In genomic region chr19:3572132-3572854, GRCh38 we compare ENCODE assay signal across 8 cellular contexts. TPM values are rescaled to one million over a fixed set of nuclear protein-coding genes. Genes with fewer than 3 reads are reported as not detected.
A peak's percentile ranks its signal among the peaks of the same experiment; 100 is the strongest.
DNase-seq lines count a peak whose midpoint lies in the region; ATAC-seq and TF ChIP-seq lines count a peak whose summit lies in the region.

No MANE protein-coding gene starts in this region.

- H3K36me3 ChIP-seq in Loucy (ENCODE audit: insufficient read depth, low read length): peaks cover 7% of the 10 kb centered on the region; the same call in 1 of the 2 replicates

- H2AFZ ChIP-seq in H9 (ENCODE audit: low read length) (no peak overlapping the region), Loucy (ENCODE audit: low read length) (peak overlapping the region; percentile 64)

- no peak overlapping the region for H2AK5ac ChIP-seq in H9 (ENCODE audit: insufficient read length, low read length)

- H3K23me2 ChIP-seq in H9 (ENCODE audit: insufficient read length, low read depth, low read length, poor library complexity, severe bottlenecking): peaks cover 6% of the 10 kb centered on the region

- no peak overlapping the region for H3K18ac ChIP-seq in H9 (ENCODE audit: insufficient read length, low read depth, low read length)

- H3K23ac ChIP-seq in H9 (ENCODE audit: insufficient read length, low read depth, low read length): no peak overlapping the region

- no peaks in the 10 kb centered on the region for H3K79me1 ChIP-seq in H9 (ENCODE audit: insufficient read depth, low read depth, low read length, poor library complexity, severe bottlenecking)

- H3F3A ChIP-seq in Loucy (ENCODE audit: low read depth): no peaks in the 10 kb centered on the region

- H3K9ac ChIP-seq in H9 (ENCODE audit: extremely low read depth, insufficient read length, low read length): no peak overlapping the region
- H3K9ac ChIP-seq in Loucy (ENCODE audit: low read depth, low read length, poor library complexity, severe bottlenecking): peak overlapping the region; percentile 49

- peaks cover 13 to 24% of the 10 kb centered on the region in 2 experiments for H3K4me1 Mint-ChIP-seq in H9
- H3K4me1 Mint-ChIP-seq in natural killer cell: peaks cover 7 to 25% of the 10 kb centered on the region in 2 donors
- peaks cover 21 to 31% of the 10 kb centered on the region in 2 donors for H3K4me1 Mint-ChIP-seq in stimulated activated naive B cell treated with anti-CD40 and anti-IgM and Interleukin-4, amounts not matched to agents 10 μg/mL and 1 μg/mL and 100 μg/mL, for 72 hours

- H3K9me2 ChIP-seq in Loucy (replicated peaks; ENCODE audit: low read depth, low read length): no peaks in the 10 kb centered on the region

- H3K4me3 ChIP-seq in Loucy (ENCODE audit: low read length, poor library complexity, severe bottlenecking): peak overlapping the region; percentile 69

- no peak overlapping the region for H4K91ac ChIP-seq in H9 (ENCODE audit: insufficient read length, low read depth, low read length)

- H3K79me2 ChIP-seq in H9 (ENCODE audit: insufficient read depth, low read length) (no peaks in the 10 kb centered on the region), Loucy (ENCODE audit: insufficient read depth, low read length) (peaks cover 9% of the 10 kb centered on the region)

- CTCF ChIA-PET in RWPE1 (lab: Yijun Ruan, JAX): no interaction called here

- no peaks in the 10 kb centered on the region for H4K20me1 ChIP-seq in H9 (ENCODE audit: control insufficient read depth, insufficient read depth, insufficient read length)
- H4K20me1 ChIP-seq in Loucy (ENCODE audit: insufficient read depth, low read length, poor library complexity, severe bottlenecking): peaks cover 22% of the 10 kb centered on the region

- H3K27ac ChIP-seq in H9 (ENCODE audit: insufficient read length, low read depth, low read length) (no peak overlapping the region), RWPE1 (peak overlapping the region; percentile 81)

- no peak overlapping the region for H4K8ac ChIP-seq in H9 (replicated peaks; ENCODE audit: insufficient read length, low read depth, low read length)

- H3K4me2 ChIP-seq in H9 (ENCODE audit: insufficient read depth, insufficient read length, low read length) (peak overlapping the region; percentile 66), Loucy (ENCODE audit: low read depth, low read length, poor library complexity, severe bottlenecking) (peak overlapping the region; percentile 82)

- H4K5ac ChIP-seq in H9 (ENCODE audit: insufficient read length, low read depth, low read length): no peak overlapping the region

- peaks cover 6% of the 10 kb centered on the region for H3K27me3 Mint-ChIP-seq in H9 (ENCODE audit: low read depth)
- no peaks in the 10 kb centered on the region for H3K27me3 Mint-ChIP-seq in natural killer cell (ENCODE audit: low read depth in 2 of 2)
- no peaks in the 10 kb centered on the region for H3K27me3 Mint-ChIP-seq in stimulated activated naive B cell treated with anti-CD40 and anti-IgM and Interleukin-4, amounts not matched to agents 10 μg/mL and 1 μg/mL and 100 μg/mL, for 72 hours

- peak; percentile 93 to 99 (median 94) for ATAC-seq in natural killer cell
- peak; percentile 93 to 96 for ATAC-seq in stimulated activated naive B cell treated with anti-CD40 and anti-IgM and Interleukin-4, amounts not matched to agents 10 μg/mL and 1 μg/mL and 100 μg/mL, for 72 hours (replicated peaks)

- no peaks in the 10 kb centered on the region; a peak in 1 of 5 replicates for H3K9me3 Mint-ChIP-seq in H9
- H3K9me3 Mint-ChIP-seq in natural killer cell: no peaks in the 10 kb centered on the region
- H3K9me3 Mint-ChIP-seq in stimulated activated naive B cell treated with anti-CD40 and anti-IgM and Interleukin-4, amounts not matched to agents 10 μg/mL and 1 μg/mL and 100 μg/mL, for 72 hours: peaks cover 0 to 2% of the 10 kb centered on the region in 2 donors

- DNase-seq in Daoy (ENCODE audit: low read depth): peak; percentile 100
- peak; percentile 100 for DNase-seq in H9
- peak; percentile 93 for DNase-seq in RWPE1 (ENCODE audit: low spot score)
- DNase-seq in activated T-helper 9 cell treated with anti-CD3 and anti-CD28 coated beads, Interleukin-2, amount 50 U/mL, for 16 hours (ENCODE audit: low read depth): peak; percentile 100
- DNase-seq in fibroblast of peridontal ligament (ENCODE audit: extremely low read depth): peak; percentile 99
- peak; percentile 98 for DNase-seq in natural killer cell
- peak; percentile 99 for DNase-seq in stimulated activated naive B cell treated with anti-CD40 and anti-IgM and Interleukin-4, amounts not matched to agents 10 μg/mL and 1 μg/mL and 100 μg/mL, for 72 hours

- H2BK5ac ChIP-seq in H9 (ENCODE audit: insufficient read length, low read length): no peak overlapping the region

- H3K56ac ChIP-seq in H9 (ENCODE audit: insufficient read length, low read depth, low read length): no peak overlapping the region

- intact Hi-C loops in natural killer cell (cut with micrococcal nuclease): loop anchor here (1.0 to 2.0 kb wide), 3 partner anchors 14 to 65 kb away; partner anchors contain the start of genes CACTIN and FZR1

- H3K9me3 ChIP-seq in H9 (ENCODE audit: control insufficient read depth, low read depth, low read length) (no peaks in the 10 kb centered on the region), Loucy (ENCODE audit: insufficient read depth, low read depth, low read length) (no peaks in the 10 kb centered on the region)

- POLR2A ChIA-PET in RWPE1 (lab: Yijun Ruan, JAX; ENCODE audit: low non-redundant PET): no interaction called here

- peak overlapping the region in 1 of 3 experiments; percentile 31; a peak in 1 of 7 replicates for H3K27ac Mint-ChIP-seq in H9
- H3K27ac Mint-ChIP-seq in natural killer cell: peak overlapping the region; percentile 61 to 85
- peak overlapping the region; percentile 81 for H3K27ac Mint-ChIP-seq in stimulated activated naive B cell treated with anti-CD40 and anti-IgM and Interleukin-4, amounts not matched to agents 10 μg/mL and 1 μg/mL and 100 μg/mL, for 72 hours

- no peaks in the 10 kb centered on the region for H3K27me3 ChIP-seq in H9 (ENCODE audit: insufficient read depth, low read length)
- no peaks in the 10 kb centered on the region for H3K27me3 ChIP-seq in Loucy (ENCODE audit: insufficient read depth, low read length, poor library complexity, severe bottlenecking)

- no peak overlapping the region for H3T11ph ChIP-seq in H9 (ENCODE audit: low read length)

- no peak overlapping the region for H3K14ac ChIP-seq in H9 (ENCODE audit: insufficient read depth, low read length)

- H2BK15ac ChIP-seq in H9 (ENCODE audit: low read depth, low read length): no peak overlapping the region

- WGBS in H9 (ENCODE audit: extremely low coverage, insufficient read length, low lambda C conversion rate): no CpG with 5 or more reads among the region's 48 CpGs

- H3K36me3 Mint-ChIP-seq in H9 (ENCODE audit: insufficient read depth in 1 of 3, low read depth in 3 of 3): peaks cover 8 to 10% (median 9%) of the 10 kb centered on the region in 3 experiments
- H3K36me3 Mint-ChIP-seq in natural killer cell: no peaks in the 10 kb centered on the region
- peaks cover 21 to 27% of the 10 kb centered on the region in 2 donors for H3K36me3 Mint-ChIP-seq in stimulated activated naive B cell treated with anti-CD40 and anti-IgM and Interleukin-4, amounts not matched to agents 10 μg/mL and 1 μg/mL and 100 μg/mL, for 72 hours

- H2BK120ac ChIP-seq in H9 (ENCODE audit: low read depth, low read length, poor library complexity, severe bottlenecking): no peak overlapping the region

- H3K4me1 ChIP-seq in H9 (ENCODE audit: insufficient read depth, low read length): no peaks in the 10 kb centered on the region
- H3K4me1 ChIP-seq in Loucy (ENCODE audit: insufficient read depth, low read length, poor library complexity, severe bottlenecking): peaks cover 8% of the 10 kb centered on the region

- H3K4me3 Mint-ChIP-seq in H9 (peak overlapping the region; percentile 73 to 79), natural killer cell (peak overlapping the region; percentile 88)
- peak overlapping the region; percentile 80 to 85 for H3K4me3 Mint-ChIP-seq in stimulated activated naive B cell treated with anti-CD40 and anti-IgM and Interleukin-4, amounts not matched to agents 10 μg/mL and 1 μg/mL and 100 μg/mL, for 72 hours

- H2BK12ac ChIP-seq in H9 (ENCODE audit: insufficient read length, low read depth, low read length): no peak overlapping the region

- H2BK20ac ChIP-seq in H9 (ENCODE audit: low read depth, low read length, poor library complexity, severe bottlenecking): no peak overlapping the region

- H3K4ac ChIP-seq in H9 (ENCODE audit: low read depth, low read length): no peak overlapping the region

- TF ChIP-seq CTCF in H9 (conservative IDR thresholded peaks at IDR 0.05) (no peak), Loucy (conservative IDR thresholded peaks at IDR 0.05; ENCODE audit: low read length) (no peak), RWPE1 (conservative IDR thresholded peaks at IDR 0.05; ENCODE audit: low read depth) (no peak), natural killer cell (IDR thresholded peaks at IDR 0.05) (no peak)

RNA-seq across cellular contexts. Expression of gene HMG20B, which starts 0.5 kb away (rescaled TPM):
- 79.9 TPM in 2 replicates for total RNA-seq in Daoy (2014; rRNA removed; shearing (Covaris generic))
- total RNA-seq in H9 (2021) (58.1 and 58.9 TPM in 2 replicates), natural killer cell (10 to 100 TPM; 45.8 to 57.5 (median 52.1) TPM)

RNA-seq across cellular contexts. Expression of gene GIPC3, which starts 13.0 kb away (rescaled TPM):
- total RNA-seq in Daoy (2014; rRNA removed; shearing (Covaris generic)): not detected in 2 replicates
- total RNA-seq in H9 (2021) (1.6 and 1.9 TPM in 2 replicates), natural killer cell (under 1 TPM; 0.28 to 0.66 (median 0.56) TPM)

RNA-seq across cellular contexts. Expression of gene MFSD12, which starts 14.9 kb away (rescaled TPM):
- total RNA-seq in Daoy (2014; rRNA removed; shearing (Covaris generic)): 50.5 and 93.6 TPM in 2 replicates
- total RNA-seq in H9 (2021) (51.5 and 58.8 TPM in 2 replicates), natural killer cell (10 to 100 TPM; 29.8 to 34.5 (median 33.6) TPM)

RNA-seq across cellular contexts. Expression of gene TEKTIP1, which starts 33.3 kb away (rescaled TPM):
- not detected in 2 replicates for total RNA-seq in Daoy (2014; rRNA removed; shearing (Covaris generic))
- total RNA-seq in H9 (2021): 1.2 and 1.3 TPM in 2 replicates
- 10 to 100 TPM in 1 of 3 donors, 1 to 10 TPM in 2; 5.9 to 11.6 (median 6.4) TPM for total RNA-seq in natural killer cell

RNA-seq across cellular contexts. Expression of gene TBXA2R, which starts 34.4 kb away (rescaled TPM):
- 0.39 TPM in 1 of 2 replicates, not detected in the other for total RNA-seq in Daoy (2014; rRNA removed; shearing (Covaris generic))
- total RNA-seq in H9 (2021): 0.63 and 0.64 TPM in 2 replicates
- 1 to 10 TPM; 1.4 to 2.1 (median 2.1) TPM for total RNA-seq in natural killer cell
